10 cellular contexts compared by ENCODE assay signal in the genomic region with DNA sequence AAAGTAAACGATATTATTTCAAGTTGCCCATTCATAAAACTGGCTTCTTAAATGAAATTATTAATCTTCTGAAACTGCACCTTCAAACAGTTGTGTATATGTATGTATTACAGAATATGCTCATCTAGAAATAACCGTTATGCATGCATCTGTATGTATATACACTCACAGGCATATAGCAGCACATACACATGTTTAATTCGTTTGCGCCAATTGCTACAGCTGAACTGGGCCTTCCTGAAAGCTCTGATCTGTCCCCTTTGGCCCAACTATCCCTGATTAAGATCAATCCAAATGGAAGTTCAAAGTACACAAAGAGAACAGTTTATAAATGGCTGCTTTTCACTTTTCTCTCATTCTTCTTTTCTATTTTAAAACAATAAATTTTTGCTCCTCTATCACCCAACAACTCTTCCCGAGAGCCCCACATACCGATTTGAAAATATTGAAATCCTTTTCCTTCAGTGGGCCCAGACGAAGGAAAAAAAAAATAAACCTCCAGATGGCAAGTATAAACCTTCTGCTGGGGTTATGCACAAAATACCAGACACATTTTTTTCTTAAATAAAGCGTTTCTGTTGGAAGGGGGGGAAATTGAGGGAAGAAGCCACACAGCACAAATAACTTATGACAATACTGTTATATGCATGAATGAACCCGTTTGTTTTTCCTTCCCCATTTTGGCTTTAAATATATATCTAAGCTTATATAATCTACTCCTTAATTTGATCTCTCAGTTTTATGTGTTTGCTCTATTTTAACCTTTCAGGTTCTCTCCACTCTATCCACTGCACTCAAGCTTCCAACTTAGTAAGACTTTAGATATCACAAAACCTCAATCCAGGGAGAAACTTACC.
A peak's percentile ranks its signal among the peaks of the same experiment; 100 is the strongest.
DNase-seq lines count a peak whose midpoint lies in the region; ATAC-seq and TF ChIP-seq lines count a peak whose summit lies in the region.
"Had no signal": no experiment of that assay in that cellular context is flagged by ENCODE, and none has a peak within 500 bp of the region (broad histone marks: within the 10 kb centered on the region; RNA-seq: fewer than 3 reads in every experiment).

No MANE protein-coding gene starts in this region.

- 0 out of 2 replicates have a peak, but pooled peaks cover 5% of the 10 kb centered on the region for H4K20me1 ChIP-seq in GM23338 (replicated peaks; ENCODE audit: insufficient read depth)
- peaks cover 4% of the 10 kb centered on the region for H4K20me1 ChIP-seq in hepatocyte (ENCODE audit: insufficient read depth, poor library complexity, severe bottlenecking)

- TF ChIP-seq POLR2A in Peyer's patch (IDR thresholded peaks at IDR 0.05) = no peak

- no peaks in the 10 kb centered on the region for H3K36me3 Mint-ChIP-seq in GM23338 (ENCODE audit: low read depth)
- H3K36me3 Mint-ChIP-seq: activated CD4-positive, alpha-beta memory T cell treated with anti-CD3 and anti-CD28 coated beads for 36 hours had no signal

- H3K79me2 ChIP-seq in GM23338 (replicated peaks; ENCODE audit: insufficient read depth) (peaks cover 39% of the 10 kb centered on the region), hepatocyte (peaks cover 50% of the 10 kb centered on the region)

- H2AFZ ChIP-seq in GM23338 = no peak overlapping the region
- H2AFZ ChIP-seq in hepatocyte = no peak overlapping the region

- H3K9me3 Mint-ChIP-seq in GM23338 = no peaks in the 10 kb centered on the region
- H3K9me3 Mint-ChIP-seq: activated CD4-positive, alpha-beta memory T cell treated with anti-CD3 and anti-CD28 coated beads for 36 hours had no signal

- no peaks in the 10 kb centered on the region for H3K9me3 ChIP-seq in Peyer's patch
- H3K9me3 ChIP-seq in hepatocyte (ENCODE audit: low read depth) = no peaks in the 10 kb centered on the region
- H3K9me3 ChIP-seq in subcutaneous abdominal adipose tissue (ENCODE audit: control insufficient read depth in 5 of 5, low read length in 5 of 5) = no peaks in the 10 kb centered on the region
- H3K9me3 ChIP-seq: neutrophil had no signal

- H3K36me3 ChIP-seq in GM23338 (ENCODE audit: insufficient read depth) = no peaks in the 10 kb centered on the region
- no peaks in the 10 kb centered on the region for H3K36me3 ChIP-seq in Peyer's patch
- no peaks in the 10 kb centered on the region for H3K36me3 ChIP-seq in hepatocyte (replicated peaks; ENCODE audit: insufficient read depth, low read depth)
- no peaks in the 10 kb centered on the region for H3K36me3 ChIP-seq in subcutaneous abdominal adipose tissue (ENCODE audit: control insufficient read depth in 5 of 5, insufficient read depth in 5 of 5, low read length in 5 of 5)
- H3K36me3 ChIP-seq: neutrophil had no signal

- no peak for TF ChIP-seq CTCF in GM23338 (conservative IDR thresholded peaks at IDR 0.05; ENCODE audit: low read depth in 2 of 2)
- TF ChIP-seq CTCF in Peyer's patch (IDR thresholded peaks at IDR 0.05) = no peak
- TF ChIP-seq CTCF in hepatocyte (IDR thresholded peaks at IDR 0.05; ENCODE audit: poor library complexity) = no peak

- H3K27me3 ChIP-seq in GM23338 (ENCODE audit: insufficient read depth) (no peaks in the 10 kb centered on the region), Peyer's patch (no peaks in the 10 kb centered on the region), hepatocyte (no peaks in the 10 kb centered on the region), subcutaneous abdominal adipose tissue (ENCODE audit: control insufficient read depth in 5 of 5, insufficient read depth in 4 of 5, low read length in 5 of 5) (no peaks in the 10 kb centered on the region)

- no peak for DNase-seq in GM23338 (ENCODE audit: low spot score)
- no peak for DNase-seq in Peyer's patch
- DNase-seq in hepatocyte (ENCODE audit: low spot score) = no peak
- DNase-seq in T1000 (lab: John Stamatoyannopoulos, UW) = no peak
- no peak for DNase-seq in activated CD4-positive, alpha-beta T cell treated with anti-CD3 and anti-CD28 coated beads, Interleukin-2, amount 50 U/mL, for 4 hours
- DNase-seq: activated CD4-positive, alpha-beta memory T cell treated with anti-CD3 and anti-CD28 coated beads for 36 hours had no signal

- peaks cover 62% of the 10 kb centered on the region for H3K4me1 ChIP-seq in GM23338 (ENCODE audit: insufficient read depth)
- H3K4me1 ChIP-seq in Peyer's patch = peaks cover 0 to 6% (median 0%) of the 10 kb centered on the region in 4 donors
- peaks cover 16% of the 10 kb centered on the region for H3K4me1 ChIP-seq in hepatocyte (ENCODE audit: insufficient read depth)
- H3K4me1 ChIP-seq in subcutaneous abdominal adipose tissue (ENCODE audit: control insufficient read depth in 5 of 5, insufficient read depth in 5 of 5, low read length in 5 of 5) = peaks cover 0 to 61% (median 53%) of the 10 kb centered on the region in 5 donors

- H3K27me3 Mint-ChIP-seq in GM23338 (ENCODE audit: insufficient read depth, low read depth, poor library complexity) = peaks cover 3% of the 10 kb centered on the region

- H3K27ac ChIP-seq in GM23338 (ENCODE audit: low read depth) = no peak overlapping the region
- peak overlapping the region; percentile 86 to 91 (median 89) for H3K27ac ChIP-seq in Peyer's patch
- peak overlapping the region; percentile 96 for H3K27ac ChIP-seq in hepatocyte
- H3K27ac ChIP-seq in subcutaneous abdominal adipose tissue (ENCODE audit: low read depth, low read length) = peak overlapping the region; percentile 91
- H3K27ac ChIP-seq: neutrophil had no signal

- H3F3A ChIP-seq in GM23338 (replicated peaks; ENCODE audit: low read depth) = no peaks in the 10 kb centered on the region

- H3K9me2 ChIP-seq in GM23338 (ENCODE audit: insufficient read depth) = no peaks in the 10 kb centered on the region
- H3K9me2 ChIP-seq in hepatocyte (replicated peaks; ENCODE audit: insufficient read depth) = no peaks in the 10 kb centered on the region

- H3K9ac ChIP-seq in subcutaneous abdominal adipose tissue (ENCODE audit: low read length in 5 of 5) = peak overlapping the region; percentile 60 to 89 (median 82)

- peak overlapping the region; percentile 81 for H3K4me2 ChIP-seq in GM23338
- peak overlapping the region; percentile 93 for H3K4me2 ChIP-seq in hepatocyte

- H3K4me1 Mint-ChIP-seq in GM23338 = peaks cover 63% of the 10 kb centered on the region

- H3K4me3 ChIP-seq in GM23338 (peak overlapping the region; percentile 55), Peyer's patch (peak overlapping the region; percentile 50 to 54 (median 52)), hepatocyte (peak overlapping the region; percentile 46), subcutaneous abdominal adipose tissue (ENCODE audit: low read depth in 1 of 5, low read length in 5 of 5) (peak overlapping the region; percentile 83 to 93 (median 87))

- no peak for ATAC-seq in GM23338
- ATAC-seq in GM18517 (IDR thresholded peaks at IDR 0.05; ENCODE audit: unreplicated experiment) = no peak
- ATAC-seq in GM18907 (IDR thresholded peaks at IDR 0.05; ENCODE audit: unreplicated experiment) = no peak

- H3K27ac Mint-ChIP-seq in GM23338 = no peak overlapping the region
- H3K27ac Mint-ChIP-seq: activated CD4-positive, alpha-beta memory T cell treated with anti-CD3 and anti-CD28 coated beads for 36 hours had no signal

- WGBS in hepatocyte (ENCODE audit: low lambda C conversion rate, missing lambda C conversion rate) = 53% methylated on average over 9 of the region's 9 CpGs

- H3K4me3 Mint-ChIP-seq in GM23338 = peak overlapping the region; percentile 81
